8 cellular contexts compared by ENCODE assay signal in genomic region chr10:98041352-98042043, GRCh38. TPM values are rescaled to one million over a fixed set of nuclear protein-coding genes. Genes with fewer than 3 reads are reported as not detected.
DNase-seq lines count a peak whose midpoint lies in the region.

No MANE protein-coding gene starts in this region.

- H3K36me3 ChIP-seq in Karpas-422 (ENCODE audit: insufficient read depth, low read length) = no peaks in the 10 kb centered on the region

- no peak overlapping the region for H3K27ac ChIP-seq in Karpas-422 (ENCODE audit: low read length)

- DNase-seq in NK-92 treated with Interleukin-12 subunit alpha and Interleukin-12 subunit beta, amount 100 ng/mL, for 24 hours (lab: John Stamatoyannopoulos, UW) = peak; percentile 14
- DNase-seq in NK-92 (lab: John Stamatoyannopoulos, UW; ENCODE audit: unreplicated experiment) (no peak), Karpas-422 (peak; percentile 73), T follicular helper cell (ENCODE audit: low read depth) (peak; percentile 15), cerebellar cortex (ENCODE audit: low spot score) (peak; percentile 85), left kidney (ENCODE audit: low read depth, low spot score) (peak; percentile 82), DMS79 treated with DMSO at 0.1 percent for 48 hours (lab: John Stamatoyannopoulos, UW) (no peak)
- peak; percentile 14 for DNase-seq in stimulated activated CD8-positive, alpha-beta memory T cell treated with anti-CD3 and anti-CD28 coated beads, Interleukin-4, amount 100 ng/mL, for 24 hours (ENCODE audit: low read depth)

- H3K27me3 ChIP-seq in Karpas-422 (ENCODE audit: low read length) = no peaks in the 10 kb centered on the region

- no peak overlapping the region for H3K4me2 ChIP-seq in Karpas-422 (ENCODE audit: low read depth, low read length, poor library complexity, severe bottlenecking)

- H3K9me3 ChIP-seq in Karpas-422 (ENCODE audit: low read length) = no peaks in the 10 kb centered on the region

- H3K79me2 ChIP-seq in Karpas-422 (ENCODE audit: low read length) = no peaks in the 10 kb centered on the region

- no peaks in the 10 kb centered on the region for H4K20me1 ChIP-seq in Karpas-422 (ENCODE audit: insufficient read depth, low read depth, low read length)

- H2AFZ ChIP-seq in Karpas-422 (ENCODE audit: low read length) = no peak overlapping the region

- H3K9ac ChIP-seq in Karpas-422 (ENCODE audit: low read length) = no peak overlapping the region

- no peaks in the 10 kb centered on the region for H3K4me1 ChIP-seq in Karpas-422 (ENCODE audit: low read length)

- no peaks in the 10 kb centered on the region for H3K9me2 ChIP-seq in Karpas-422 (replicated peaks; ENCODE audit: insufficient read depth, low read length)

- H3K4me3 ChIP-seq in Karpas-422 (ENCODE audit: low read length) = no peak overlapping the region

RNA-seq across cellular contexts. Expression of gene CRTAC1, which starts 11.1 kb away (rescaled TPM):
- not detected in 2 replicates for total RNA-seq in Karpas-422 (2014; rRNA removed; shearing (Covaris generic); ENCODE audit: low replicate concordance)

Comparison
In these comparisons a context has a peak if more than half of its experiments do, and no peak if none do; other contexts are left out.
1. DNase-seq: peak in NK-92 treated with Interleukin-12 subunit alpha and Interleukin-12 subunit beta, amount 100 ng/mL, for 24 hours (single experiment), Karpas-422 (single experiment), T follicular helper cell (single experiment), cerebellar cortex (single experiment), left kidney (single experiment) and stimulated activated CD8-positive, alpha-beta memory T cell treated with anti-CD3 and anti-CD28 coated beads, Interleukin-4, amount 100 ng/mL, for 24 hours (single experiment); none in NK-92 (single experiment) and DMS79 treated with DMSO at 0.1 percent for 48 hours (single experiment).